ENCODE assay signal across 9 cellular contexts in the genomic region with DNA sequence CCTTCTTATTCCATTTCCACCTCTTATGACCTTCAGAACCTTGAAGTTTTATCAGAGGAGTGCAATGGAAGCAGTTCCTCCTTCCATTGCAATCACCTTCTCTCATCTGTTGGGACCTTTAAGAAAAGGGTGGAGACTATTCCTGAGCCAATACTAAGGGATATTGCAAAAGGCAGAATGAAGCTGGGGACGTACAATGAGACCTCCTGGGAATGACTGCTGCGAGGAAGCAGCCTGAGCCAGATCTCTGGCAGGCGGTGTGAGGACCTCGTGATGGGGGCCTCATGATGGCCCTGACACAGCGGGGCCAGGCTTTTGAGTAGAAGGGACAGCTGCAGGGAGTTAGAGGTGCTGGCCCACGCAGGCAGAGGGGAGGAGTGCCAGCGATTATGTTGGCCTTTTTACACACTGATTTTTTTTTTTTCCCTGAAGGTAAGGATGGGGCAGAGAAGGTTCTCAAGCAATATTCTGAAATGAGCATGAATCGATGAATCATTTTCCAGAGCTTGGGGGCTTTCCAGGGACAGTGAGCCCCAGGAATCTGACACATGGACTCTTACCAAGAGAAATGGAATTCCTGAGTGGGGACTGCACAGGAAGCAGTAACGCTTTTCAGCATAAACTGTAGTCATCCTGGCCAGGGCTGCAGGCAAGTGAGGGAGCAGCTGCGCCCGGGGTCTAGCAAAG. TPM values are rescaled to one million over a fixed set of nuclear protein-coding genes. Genes with fewer than 3 reads are reported as not detected.
DNase-seq lines count a peak whose midpoint lies in the region; ATAC-seq, FAIRE-seq and TF ChIP-seq lines count a peak whose summit lies in the region.
"Had no signal": no experiment of that assay in that cellular context is flagged by ENCODE, and none has a peak within 500 bp of the region (broad histone marks: within the 10 kb centered on the region; RNA-seq: fewer than 3 reads in every experiment).

No MANE protein-coding gene starts in this region.

- H3K4me3 ChIP-seq in ACC112 (ENCODE audit: low read depth, low read length) (peak overlapping the region; percentile 69), esophagus (ENCODE audit: low read depth in 1 of 2, low read length in 2 of 2) (no peak overlapping the region), muscle layer of duodenum (ENCODE audit: low read depth in 1 of 2, low read length in 2 of 2) (no peak overlapping the region), dorsolateral prefrontal cortex (no peak overlapping the region)

- no peak for FAIRE-seq in RCC 7860 (lab: Jason Lieb, UNC)

- whole genome bisulfite sequencing in esophagus, 2 donors: 18 to 42% methylated on average over 11 of the region's 11 CpGs

- intact Hi-C loops in dorsolateral prefrontal cortex (cut with DNase I): no loop called here

- H3K27me3 ChIP-seq in ACC112 (ENCODE audit: insufficient read depth, low read length) (no peaks in the 10 kb centered on the region), esophagus (ENCODE audit: control insufficient read depth in 1 of 2, insufficient read depth in 2 of 2, low read length in 2 of 2) (no peaks in the 10 kb centered on the region), muscle layer of duodenum (ENCODE audit: low read depth, low read length) (no peaks in the 10 kb centered on the region), dorsolateral prefrontal cortex (peaks cover 0 to 18% (median 0%) of the 10 kb centered on the region in 45 donors)

- no peaks in the 10 kb centered on the region for H3K79me2 ChIP-seq in ACC112 (ENCODE audit: control insufficient read depth, insufficient read depth, low read length, unreplicated experiment)

- H3K27ac ChIP-seq in ACC112 (ENCODE audit: low read depth, low read length) (peak overlapping the region; percentile 97), esophagus (ENCODE audit: low read depth in 2 of 2, low read length in 1 of 2) (peak overlapping the region; percentile 15 to 71), muscle layer of duodenum (ENCODE audit: low read length) (peak overlapping the region; percentile 14), dorsolateral prefrontal cortex (no peak overlapping the region)

- H3K4me1 ChIP-seq in ACC112 (ENCODE audit: control insufficient read depth, insufficient read depth, low read length, unreplicated experiment) (peaks cover 45% of the 10 kb centered on the region), esophagus (ENCODE audit: control insufficient read depth in 2 of 2, insufficient read depth in 2 of 2, low read length in 1 of 2) (peaks cover 0 to 13% of the 10 kb centered on the region in 2 donors), muscle layer of duodenum (ENCODE audit: control insufficient read depth in 1 of 2, insufficient read depth in 2 of 2, low read length in 2 of 2) (peaks cover 0 to 6% of the 10 kb centered on the region in 2 donors)

- ATAC-seq in HG03520 (IDR thresholded peaks at IDR 0.05; ENCODE audit: unreplicated experiment): no peak

- H3K36me3 ChIP-seq in ACC112 (ENCODE audit: insufficient read depth, low read length) (no peaks in the 10 kb centered on the region), esophagus (ENCODE audit: control insufficient read depth in 2 of 2, insufficient read depth in 2 of 2, low read length in 1 of 2) (no peaks in the 10 kb centered on the region), muscle layer of duodenum (ENCODE audit: control insufficient read depth in 1 of 2, insufficient read depth in 2 of 2, low read length in 2 of 2) (no peaks in the 10 kb centered on the region)

- peak overlapping the region; percentile 76 for H2AFZ ChIP-seq in ACC112 (ENCODE audit: low read length, unreplicated experiment)

- DNase-seq in RCC 7860 (ENCODE audit: low spot score) (peak; percentile 68), dorsolateral prefrontal cortex (no peak), NCI-H2196 (lab: John Stamatoyannopoulos, UW; ENCODE audit: unreplicated experiment) (no peak)
- no peak for DNase-seq in activated CD4-positive, alpha-beta T cell treated with anti-CD3 and anti-CD28 coated beads for 1 hour
- DNase-seq: C1 segment of cervical spinal cord had no signal

- no peak for TF ChIP-seq CTCF in dorsolateral prefrontal cortex (IDR thresholded peaks at IDR 0.05 in 54 of 56, conservative IDR thresholded peaks at IDR 0.05 in 2 of 56; ENCODE audit: low read depth in 1 of 56, partially characterized antibody in 56 of 56)

- no peaks in the 10 kb centered on the region for H3K9me3 ChIP-seq in esophagus (ENCODE audit: control insufficient read depth in 2 of 2, insufficient read depth in 1 of 2, low read depth in 1 of 2, low read length in 1 of 2)
- no peaks in the 10 kb centered on the region for H3K9me3 ChIP-seq in muscle layer of duodenum (ENCODE audit: control insufficient read depth in 1 of 2, low read length in 2 of 2)

RNA-seq across cellular contexts. Expression of a gene that starts 40.0 kb away (rescaled TPM):
- 100 to 1,000 TPM in 1 of 2 donors, 10 to 100 TPM in 1; 57.7 to 148 TPM for polyA plus RNA-seq in esophagus
- 100 to 1,000 TPM in 2 of 120 experiments, 10 to 100 TPM in 118; 41.8 to 105 (median 65.3) TPM for total RNA-seq in dorsolateral prefrontal cortex

Comparison
In these comparisons a context has a peak if more than half of its experiments do, and no peak if none do; other contexts are left out.
1. H3K27ac ChIP-seq: peak in ACC112 (single experiment), esophagus (2 of 2) and muscle layer of duodenum (single experiment); none in dorsolateral prefrontal cortex (0 of 59).